Comparison of ENCODE assay signal across 8 cellular contexts in the genomic region with DNA sequence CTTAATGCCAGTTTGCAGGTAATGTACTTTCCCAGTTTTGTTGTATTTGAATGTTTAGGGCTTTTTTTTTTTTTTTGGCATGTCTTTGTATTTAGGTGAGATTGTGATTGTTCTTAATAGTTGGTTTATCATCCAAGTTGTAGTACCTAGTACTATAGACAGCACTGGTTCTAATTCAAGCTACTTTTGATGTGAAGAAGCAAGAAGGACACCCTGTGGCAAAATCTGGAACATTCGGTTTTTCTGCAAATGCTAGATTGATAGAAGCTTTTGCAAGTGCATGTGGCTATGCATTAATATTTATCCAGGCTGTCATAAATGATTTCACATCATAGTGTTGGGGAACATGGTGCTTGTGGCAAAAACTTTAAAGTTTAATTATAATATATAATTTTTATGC.
DNase-seq lines count a peak whose midpoint lies in the region; ATAC-seq and TF ChIP-seq lines count a peak whose summit lies in the region.

No MANE protein-coding gene starts in this region.

- intact Hi-C loops in posterior vena cava (cut with DNase I): no loop called here

- no peaks in the 10 kb centered on the region for H3K79me2 ChIP-seq in neural cell (replicated peaks; ENCODE audit: insufficient read depth, low read length)

- no peak overlapping the region for H3K4me2 ChIP-seq in neural cell (ENCODE audit: low read length)

- no peaks in the 10 kb centered on the region for H3K9me2 ChIP-seq in neural cell (ENCODE audit: insufficient read depth, low read length)

- H2AFZ ChIP-seq in neural cell (ENCODE audit: low read depth, low read length): no peak overlapping the region

- no peak overlapping the region for H3K27ac ChIP-seq in neural cell (ENCODE audit: low read length)

- no peaks in the 10 kb centered on the region for H3K27me3 ChIP-seq in neural cell (ENCODE audit: insufficient read depth, low read depth, low read length)

- peak; percentile 75 for TF ChIP-seq RAD21 in neural cell (conservative IDR thresholded peaks at IDR 0.05)

- TF ChIP-seq CTCF in GM13977 (IDR thresholded peaks at IDR 0.05; ENCODE audit: extremely low read depth, insufficient read depth, missing control alignments): peak; percentile 44
- peak; percentile 46 for TF ChIP-seq CTCF in astrocyte of the cerebellum (IDR thresholded peaks at IDR 0.05; ENCODE audit: low read depth, low read length, missing control alignments)
- TF ChIP-seq CTCF in neural cell (IDR thresholded peaks at IDR 0.05; ENCODE audit: poor library complexity, severe bottlenecking): peak; percentile 66
- no peak for TF ChIP-seq CTCF in GM20000 (IDR thresholded peaks at IDR 0.05; ENCODE audit: extremely low read depth, missing control alignments)

- no peaks in the 10 kb centered on the region for H3K36me3 ChIP-seq in neural cell (ENCODE audit: insufficient read depth, low read length)

- H3K9me3 ChIP-seq in neural cell (ENCODE audit: low read length): no peaks in the 10 kb centered on the region

- no peak for DNase-seq in GM13977 (ENCODE audit: low spot score)
- peak; percentile 11 for DNase-seq in NCI-H1436 treated with DMSO at 0.1 percent for 48 hours (lab: John Stamatoyannopoulos, UW)
- peak; percentile 29 for DNase-seq in astrocyte of the cerebellum (ENCODE audit: low read depth)
- no peak for DNase-seq in posterior vena cava (ENCODE audit: low spot score)
- DNase-seq in GM20000 (ENCODE audit: low spot score): no peak
- no peak for DNase-seq in HuH-7.5 (ENCODE audit: low spot score)

- no peaks in the 10 kb centered on the region for H4K20me1 ChIP-seq in neural cell (ENCODE audit: insufficient read depth)

- H3K4me3 ChIP-seq in astrocyte of the cerebellum (ENCODE audit: low read depth, low read length) (no peak overlapping the region), neural cell (ENCODE audit: low read length) (no peak overlapping the region)

- ATAC-seq in HG02642 (IDR thresholded peaks at IDR 0.05; ENCODE audit: poor library complexity, unreplicated experiment): no peak

- no peaks in the 10 kb centered on the region for H3F3A ChIP-seq in neural cell (ENCODE audit: insufficient read depth, low read length, poor library complexity, severe bottlenecking)

- in situ Hi-C loops in GM13977 (cut with MboI; ENCODE audit: low pct_unique_long_range_greater_than_20kb, low sequenced_read_pairs, unreplicated experiment) (no loop called here), astrocyte of the cerebellum (cut with HindIII; ENCODE audit: low sequenced_read_pairs) (no loop called here)

- no peak overlapping the region for H3K9ac ChIP-seq in neural cell (ENCODE audit: low read length)

- TF ChIP-seq EP300 in neural cell (conservative IDR thresholded peaks at IDR 0.05; ENCODE audit: poor library complexity, severe bottlenecking): no peak

TF ChIP-seq in neural cell, 6 proteins besides CTCF, POLR2A, EP300 and RAD21:
- peak; percentile 76 for TF ChIP-seq SMC3 (conservative IDR thresholded peaks at IDR 0.05; ENCODE audit: poor library complexity)
- TF ChIP-seq, protein P1, sequence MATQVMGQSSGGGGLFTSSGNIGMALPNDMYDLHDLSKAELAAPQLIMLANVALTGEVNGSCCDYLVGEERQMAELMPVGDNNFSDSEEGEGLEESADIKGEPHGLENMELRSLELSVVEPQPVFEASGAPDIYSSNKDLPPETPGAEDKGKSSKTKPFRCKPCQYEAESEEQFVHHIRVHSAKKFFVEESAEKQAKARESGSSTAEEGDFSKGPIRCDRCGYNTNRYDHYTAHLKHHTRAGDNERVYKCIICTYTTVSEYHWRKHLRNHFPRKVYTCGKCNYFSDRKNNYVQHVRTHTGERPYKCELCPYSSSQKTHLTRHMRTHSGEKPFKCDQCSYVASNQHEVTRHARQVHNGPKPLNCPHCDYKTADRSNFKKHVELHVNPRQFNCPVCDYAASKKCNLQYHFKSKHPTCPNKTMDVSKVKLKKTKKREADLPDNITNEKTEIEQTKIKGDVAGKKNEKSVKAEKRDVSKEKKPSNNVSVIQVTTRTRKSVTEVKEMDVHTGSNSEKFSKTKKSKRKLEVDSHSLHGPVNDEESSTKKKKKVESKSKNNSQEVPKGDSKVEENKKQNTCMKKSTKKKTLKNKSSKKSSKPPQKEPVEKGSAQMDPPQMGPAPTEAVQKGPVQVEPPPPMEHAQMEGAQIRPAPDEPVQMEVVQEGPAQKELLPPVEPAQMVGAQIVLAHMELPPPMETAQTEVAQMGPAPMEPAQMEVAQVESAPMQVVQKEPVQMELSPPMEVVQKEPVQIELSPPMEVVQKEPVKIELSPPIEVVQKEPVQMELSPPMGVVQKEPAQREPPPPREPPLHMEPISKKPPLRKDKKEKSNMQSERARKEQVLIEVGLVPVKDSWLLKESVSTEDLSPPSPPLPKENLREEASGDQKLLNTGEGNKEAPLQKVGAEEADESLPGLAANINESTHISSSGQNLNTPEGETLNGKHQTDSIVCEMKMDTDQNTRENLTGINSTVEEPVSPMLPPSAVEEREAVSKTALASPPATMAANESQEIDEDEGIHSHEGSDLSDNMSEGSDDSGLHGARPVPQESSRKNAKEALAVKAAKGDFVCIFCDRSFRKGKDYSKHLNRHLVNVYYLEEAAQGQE (IDR thresholded peaks at IDR 0.05; ENCODE audit: borderline replicate concordance): no peak
- TF ChIP-seq TAF1 (IDR thresholded peaks at IDR 0.05; ENCODE audit: low read depth): no peak

Comparison
In these comparisons a context has a peak if more than half of its experiments do, and no peak if none do; other contexts are left out.
1. DNase-seq: peak in NCI-H1436 treated with DMSO at 0.1 percent for 48 hours (single experiment) and astrocyte of the cerebellum (single experiment); none in GM13977 (single experiment), posterior vena cava (single experiment), GM20000 (single experiment) and HuH-7.5 (single experiment).